13 cellular contexts compared by ENCODE assay signal in the genomic region with DNA sequence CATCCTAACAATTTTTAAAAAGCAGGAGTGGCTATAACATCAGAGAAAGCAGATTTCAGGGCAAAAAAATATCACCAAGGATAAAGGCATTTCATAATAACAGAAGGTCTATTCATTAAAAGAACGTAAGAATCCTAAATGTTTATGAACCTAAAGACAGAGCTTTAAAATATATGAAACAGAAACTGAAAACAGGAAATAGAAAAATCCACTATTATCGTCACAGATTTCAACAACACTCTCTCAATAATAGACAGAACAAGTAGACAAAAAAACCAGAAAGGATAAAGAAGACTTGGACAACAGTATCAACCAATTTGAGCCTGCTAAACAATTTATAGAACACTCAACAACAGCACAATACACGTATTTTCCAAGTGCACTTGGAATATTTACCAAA.
A peak's percentile ranks its signal among the peaks of the same experiment; 100 is the strongest.
DNase-seq lines count a peak whose midpoint lies in the region; ATAC-seq, FAIRE-seq and TF ChIP-seq lines count a peak whose summit lies in the region.
"Had no signal": no experiment of that assay in that cellular context is flagged by ENCODE, and none has a peak within 500 bp of the region (broad histone marks: within the 10 kb centered on the region; RNA-seq: fewer than 3 reads in every experiment).

No MANE protein-coding gene starts in this region.

- peaks cover 43% of the 10 kb centered on the region for H3K4me1 Mint-ChIP-seq in activated CD4-positive, alpha-beta T cell treated with anti-CD3 and anti-CD28 coated beads, Interleukin-2, amount 10 ng/mL, durations not matched to agents 24 days and 14 days
- H3K4me1 Mint-ChIP-seq in activated naive CD8-positive, alpha-beta T cell treated with anti-CD3 and anti-CD28 coated beads, Interleukin-2, amount 10 ng/mL, durations not matched to agents 7 days and 5 days, result peaks cover 25% of the 10 kb centered on the region
- H3K4me1 Mint-ChIP-seq in stimulated activated effector memory CD8-positive, alpha-beta T cell treated with anti-CD3 and anti-CD28 coated beads, Interleukin-12 subunit alpha, Interleukin-12 subunit beta, amount 100 ng/mL, for 72 hours, result peaks cover 43% of the 10 kb centered on the region

- H3K9me3 ChIP-seq in kidney (ENCODE audit: control insufficient read depth in 1 of 2, low read length in 2 of 2), result no peaks in the 10 kb centered on the region

- no peak for TF ChIP-seq CTCF in kidney (IDR thresholded peaks at IDR 0.05; ENCODE audit: borderline replicate concordance, extremely low read depth, insufficient read depth)

- intact Hi-C loops in activated CD4-positive, alpha-beta T cell treated with anti-CD3 and anti-CD28 coated beads, Interleukin-2, amount 10 ng/mL, durations not matched to agents 24 days and 14 days (cut with micrococcal nuclease), result loop anchor here (2.0 to 5.0 kb wide), 3 partner anchors 30 to 201 kb away; no protein-coding TSS in a partner anchor
- intact Hi-C loops in kidney (cut with DNase I), result no loop called here

- no peak overlapping the region for H3K27ac ChIP-seq in kidney (ENCODE audit: low read depth in 2 of 2, low read length in 2 of 2)

- no peak for DNase-seq in activated CD4-positive, alpha-beta T cell treated with anti-CD3 and anti-CD28 coated beads, Interleukin-2, amount 10 ng/mL, durations not matched to agents 24 days and 14 days
- DNase-seq in activated CD4-positive, alpha-beta T cell treated with anti-CD3 and anti-CD28 coated beads, Interleukin-2, amount 50 U/mL, for 1 hour, result no peak
- DNase-seq in MV-4-11 (lab: John Stamatoyannopoulos, UW) (peak; percentile 66), kidney (no peak)
- DNase-seq in activated naive CD8-positive, alpha-beta T cell treated with anti-CD3 and anti-CD28 coated beads, Interleukin-2, amount 10 ng/mL, durations not matched to agents 7 days and 5 days, result no peak
- no peak for DNase-seq in stimulated activated effector memory CD8-positive, alpha-beta T cell treated with anti-CD3 and anti-CD28 coated beads, Interleukin-12 subunit alpha, Interleukin-12 subunit beta, amount 100 ng/mL, for 72 hours (ENCODE audit: low spot score in 2 of 2)
- no peak for DNase-seq in stimulated activated CD4-positive, alpha-beta T cell treated with anti-CD3 and anti-CD28 coated beads, Interleukin-1b, Interleukin-23, amount 100 ng/mL, for 48 hours
- DNase-seq: nucleus accumbens; stimulated activated CD4-positive, alpha-beta T cell treated with anti-CD3 and anti-CD28 coated beads, Interleukin-12 subunit alpha, Interleukin-12 subunit beta, amount 100 ng/mL, for 4 hours; trophoblast cell had no signal

- H3K36me3 Mint-ChIP-seq in activated CD4-positive, alpha-beta T cell treated with anti-CD3 and anti-CD28 coated beads, Interleukin-2, amount 10 ng/mL, durations not matched to agents 24 days and 14 days (ENCODE audit: low read depth), result peaks cover 58% of the 10 kb centered on the region
- peaks cover 52% of the 10 kb centered on the region for H3K36me3 Mint-ChIP-seq in activated naive CD8-positive, alpha-beta T cell treated with anti-CD3 and anti-CD28 coated beads, Interleukin-2, amount 10 ng/mL, durations not matched to agents 7 days and 5 days
- peaks cover 97% of the 10 kb centered on the region for H3K36me3 Mint-ChIP-seq in stimulated activated effector memory CD8-positive, alpha-beta T cell treated with anti-CD3 and anti-CD28 coated beads, Interleukin-12 subunit alpha, Interleukin-12 subunit beta, amount 100 ng/mL, for 72 hours

- H3K4me3 Mint-ChIP-seq in activated CD4-positive, alpha-beta T cell treated with anti-CD3 and anti-CD28 coated beads, Interleukin-2, amount 10 ng/mL, durations not matched to agents 24 days and 14 days, result peak overlapping the region; percentile 80
- peak overlapping the region; percentile 80 for H3K4me3 Mint-ChIP-seq in activated naive CD8-positive, alpha-beta T cell treated with anti-CD3 and anti-CD28 coated beads, Interleukin-2, amount 10 ng/mL, durations not matched to agents 7 days and 5 days
- peak overlapping the region; percentile 64 for H3K4me3 Mint-ChIP-seq in stimulated activated effector memory CD8-positive, alpha-beta T cell treated with anti-CD3 and anti-CD28 coated beads, Interleukin-12 subunit alpha, Interleukin-12 subunit beta, amount 100 ng/mL, for 72 hours

- no peaks in the 10 kb centered on the region for H3K9me3 Mint-ChIP-seq in activated CD4-positive, alpha-beta T cell treated with anti-CD3 and anti-CD28 coated beads, Interleukin-2, amount 10 ng/mL, durations not matched to agents 24 days and 14 days
- no peaks in the 10 kb centered on the region for H3K9me3 Mint-ChIP-seq in activated naive CD8-positive, alpha-beta T cell treated with anti-CD3 and anti-CD28 coated beads, Interleukin-2, amount 10 ng/mL, durations not matched to agents 7 days and 5 days
- H3K9me3 Mint-ChIP-seq in stimulated activated effector memory CD8-positive, alpha-beta T cell treated with anti-CD3 and anti-CD28 coated beads, Interleukin-12 subunit alpha, Interleukin-12 subunit beta, amount 100 ng/mL, for 72 hours, result no peaks in the 10 kb centered on the region

- H3K4me3 ChIP-seq in kidney (ENCODE audit: low read length in 2 of 2), result no peak overlapping the region

- H3K4me1 ChIP-seq in kidney (ENCODE audit: control insufficient read depth in 1 of 2, insufficient read depth in 1 of 2, low read depth in 1 of 2, low read length in 2 of 2), result no peaks in the 10 kb centered on the region

- peak overlapping the region; percentile 81 for H3K27ac Mint-ChIP-seq in activated CD4-positive, alpha-beta T cell treated with anti-CD3 and anti-CD28 coated beads, Interleukin-2, amount 10 ng/mL, durations not matched to agents 24 days and 14 days
- peak overlapping the region; percentile 93 for H3K27ac Mint-ChIP-seq in activated naive CD8-positive, alpha-beta T cell treated with anti-CD3 and anti-CD28 coated beads, Interleukin-2, amount 10 ng/mL, durations not matched to agents 7 days and 5 days
- peak overlapping the region; percentile 89 for H3K27ac Mint-ChIP-seq in stimulated activated effector memory CD8-positive, alpha-beta T cell treated with anti-CD3 and anti-CD28 coated beads, Interleukin-12 subunit alpha, Interleukin-12 subunit beta, amount 100 ng/mL, for 72 hours

- H3K9ac ChIP-seq in kidney (ENCODE audit: low read length in 2 of 2), result no peak overlapping the region

- no peaks in the 10 kb centered on the region for H3K27me3 Mint-ChIP-seq in activated CD4-positive, alpha-beta T cell treated with anti-CD3 and anti-CD28 coated beads, Interleukin-2, amount 10 ng/mL, durations not matched to agents 24 days and 14 days
- no peaks in the 10 kb centered on the region for H3K27me3 Mint-ChIP-seq in activated naive CD8-positive, alpha-beta T cell treated with anti-CD3 and anti-CD28 coated beads, Interleukin-2, amount 10 ng/mL, durations not matched to agents 7 days and 5 days

- FAIRE-seq in kidney (lab: Jason Lieb, UNC), result no peak
- FAIRE-seq: bronchial epithelial cell, HTR-8/SVneo had no signal

- H3K36me3 ChIP-seq in kidney (ENCODE audit: control insufficient read depth in 1 of 2, insufficient read depth in 2 of 2, low read length in 2 of 2), result peaks cover 23 to 44% of the 10 kb centered on the region in 2 donors

- POLR2A ChIA-PET in activated naive CD8-positive, alpha-beta T cell treated with anti-CD3 and anti-CD28 coated beads, Interleukin-2, amount 10 ng/mL, durations not matched to agents 7 days and 5 days (lab: Charles Lee), result no interaction called here

- ATAC-seq in activated naive CD8-positive, alpha-beta T cell treated with anti-CD3 and anti-CD28 coated beads, Interleukin-2, amount 10 ng/mL, durations not matched to agents 7 days and 5 days (ENCODE audit: low read depth), result peak; percentile 55
- ATAC-seq in stimulated activated effector memory CD8-positive, alpha-beta T cell treated with anti-CD3 and anti-CD28 coated beads, Interleukin-12 subunit alpha, Interleukin-12 subunit beta, amount 100 ng/mL, for 72 hours, result peak; percentile 39
- ATAC-seq in HG03354 (IDR thresholded peaks at IDR 0.05; ENCODE audit: poor library complexity, severe bottlenecking, unreplicated experiment), result no peak
